ENCODE assay signal across 16 cellular contexts in genomic region chr3:194163697-194164096, GRCh38. TPM values are rescaled to one million over a fixed set of nuclear protein-coding genes. Genes with fewer than 3 reads are reported as not detected.
"Had no signal": no experiment of that assay in that cellular context is flagged by ENCODE, and none has a peak within 500 bp of the region (broad histone marks: within the 10 kb centered on the region; RNA-seq: fewer than 3 reads in every experiment).

No MANE protein-coding gene starts in this region.

- H3K36me3 Mint-ChIP-seq: activated naive CD8-positive, alpha-beta T cell treated with anti-CD3 and anti-CD28 coated beads, Interleukin-2, amount 10 ng/mL, durations not matched to agents 7 days and 5 days; natural killer cell had no signal

- H3K27me3 ChIP-seq: stomach, testis had no signal

- H3K27ac ChIP-seq: brain microvascular endothelial cell, left ventricle myocardium inferior, psoas muscle, stomach, testis had no signal

- H3K36me3 ChIP-seq: brain microvascular endothelial cell, left ventricle myocardium inferior, stomach had no signal

- DNase-seq: activated CD4-positive, alpha-beta T cell treated with anti-CD3 and anti-CD28 coated beads, Interleukin-2, amount 50 U/mL, for 1 hour; activated CD8-positive, alpha-beta memory T cell treated with anti-CD3 and anti-CD28 coated beads for 24 hours; activated naive CD4-positive, alpha-beta T cell; activated naive CD8-positive, alpha-beta T cell treated with anti-CD3 and anti-CD28 coated beads, Interleukin-2, amount 10 ng/mL, durations not matched to agents 7 days and 5 days; brain microvascular endothelial cell; effector memory CD4-positive, alpha-beta T cell; foreskin fibroblast; left ventricle myocardium inferior; natural killer cell; occipital lobe; psoas muscle; stimulated activated CD4-positive, alpha-beta T cell treated with anti-CD3 and anti-CD28 coated beads, Interleukin-1b, Interleukin-23, amount 100 ng/mL, for 48 hours; stomach; testis had no signal

- H3K27ac Mint-ChIP-seq: activated naive CD8-positive, alpha-beta T cell treated with anti-CD3 and anti-CD28 coated beads, Interleukin-2, amount 10 ng/mL, durations not matched to agents 7 days and 5 days; natural killer cell had no signal

- H3K4me3 ChIP-seq: left ventricle myocardium inferior, psoas muscle, stomach, testis had no signal

- H3K9me3 ChIP-seq: left ventricle myocardium inferior, psoas muscle, stomach, testis had no signal

- ATAC-seq: activated CD4-positive, CD25-positive, alpha-beta regulatory T cell treated with anti-CD3 and anti-CD28 coated beads, Interleukin-2, amount 50 U/mL, for 24 hours; natural killer cell; psoas muscle; sciatic nerve had no signal

- H3K9me3 Mint-ChIP-seq: activated naive CD8-positive, alpha-beta T cell treated with anti-CD3 and anti-CD28 coated beads, Interleukin-2, amount 10 ng/mL, durations not matched to agents 7 days and 5 days; natural killer cell had no signal

- H3K4me3 Mint-ChIP-seq: activated naive CD8-positive, alpha-beta T cell treated with anti-CD3 and anti-CD28 coated beads, Interleukin-2, amount 10 ng/mL, durations not matched to agents 7 days and 5 days; natural killer cell had no signal

- H3K4me1 Mint-ChIP-seq: activated naive CD8-positive, alpha-beta T cell treated with anti-CD3 and anti-CD28 coated beads, Interleukin-2, amount 10 ng/mL, durations not matched to agents 7 days and 5 days; natural killer cell had no signal

- H3K4me1 ChIP-seq: psoas muscle had no signal

RNA-seq across cellular contexts. Expression of gene HES1, which starts 27.7 kb away (rescaled TPM):
- total RNA-seq: activated naive CD8-positive, alpha-beta T cell treated with anti-CD3 and anti-CD28 coated beads, Interleukin-2, amount 10 ng/mL, durations not matched to agents 7 days and 5 days had no signal
